In the genomic region with DNA sequence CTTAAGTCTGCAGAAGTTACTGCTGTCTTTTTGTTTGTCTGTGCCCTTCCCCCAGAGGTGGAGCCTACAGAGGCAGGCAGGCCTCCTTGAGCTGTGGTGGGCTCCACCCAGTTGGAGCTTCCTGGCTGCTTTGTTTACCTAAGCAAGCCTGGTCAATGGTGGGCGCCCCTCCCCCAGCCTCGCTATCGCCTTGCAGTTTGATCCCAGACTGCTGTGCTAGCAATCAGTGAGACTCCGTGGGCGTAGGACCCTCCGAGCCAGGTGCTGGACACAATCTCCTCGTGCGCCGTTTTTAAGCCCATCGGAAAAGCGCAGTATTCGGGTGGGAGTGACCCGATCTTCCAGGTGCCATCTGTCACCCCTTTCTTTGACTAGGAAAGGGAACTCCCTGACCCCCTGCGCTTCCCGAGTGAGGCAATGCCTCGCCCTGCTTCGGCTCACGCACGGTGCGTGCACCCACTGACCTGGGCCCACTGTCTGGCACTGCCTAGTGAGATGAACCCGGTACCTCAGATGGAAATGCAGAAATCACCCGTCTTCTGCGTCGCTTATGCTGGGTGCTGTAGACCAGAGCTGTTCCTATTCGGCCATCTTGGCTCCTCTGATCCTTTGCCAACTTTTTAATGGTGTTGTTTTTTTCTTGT, we compare ENCODE assay signal across 3 cellular contexts. TPM values are rescaled to one million over a fixed set of nuclear protein-coding genes. Genes with fewer than 3 reads are reported as not detected.
"Had no signal": no experiment of that assay in that cellular context is flagged by ENCODE, and none has a peak within 500 bp of the region (broad histone marks: within the 10 kb centered on the region; RNA-seq: fewer than 3 reads in every experiment).

No MANE protein-coding gene starts in this region.

RNA-seq across cellular contexts. Expression of a gene that starts 37.3 kb away (rescaled TPM):
- total RNA-seq: naive thymus-derived CD8-positive, alpha-beta T cell; natural killer cell treated with Interleukin-12 subunit alpha and Interleukin-12 subunit beta and Interleukin-15 and Interleukin-18, amount 100 ng/mL, for 72 hours; progenitor cell of endocrine pancreas had no signal
- polyA plus RNA-seq: naive thymus-derived CD8-positive, alpha-beta T cell had no signal
